In genomic region chr15:69847625-69848024, GRCh38 we compare ENCODE assay signal across 29 cellular contexts.
"Had no signal": no experiment of that assay in that cellular context is flagged by ENCODE, and none has a peak within 500 bp of the region (broad histone marks: within the 10 kb centered on the region; RNA-seq: fewer than 3 reads in every experiment).

No MANE protein-coding gene starts in this region.

- H3K9me3 ChIP-seq: ascending aorta had no signal

- H3K36me3 ChIP-seq: ascending aorta, WERI-Rb-1 had no signal

- H3K27ac ChIP-seq: ascending aorta, WERI-Rb-1 had no signal

- FAIRE-seq: bronchial epithelial cell, TTC549 had no signal

- DNase-seq: activated CD4-positive, alpha-beta memory T cell treated with anti-CD3 and anti-CD28 coated beads, Interleukin-2, amount 10 ng/mL, durations not matched to agents 7 days and 5 days; activated CD4-positive, alpha-beta T cell treated with anti-CD3 and anti-CD28 coated beads for 1 hour; activated CD4-positive, alpha-beta T cell treated with anti-CD3 and anti-CD28 coated beads for 36 hours; activated CD4-positive, alpha-beta T cell treated with anti-CD3 and anti-CD28 coated beads for 48 hours; activated CD4-positive, alpha-beta T cell treated with anti-CD3 and anti-CD28 coated beads, Interleukin-2, amount 10 ng/mL, durations not matched to agents 7 days and 5 days; activated CD4-positive, alpha-beta T cell treated with anti-CD3 and anti-CD28 coated beads, Interleukin-2, amount 50 U/mL, for 48 hours; activated CD4-positive, CD25-positive, alpha-beta regulatory T cell; activated CD8-positive, alpha-beta memory T cell treated with anti-CD3 and anti-CD28 coated beads for 24 hours; activated CD8-positive, alpha-beta memory T cell treated with anti-CD3 and anti-CD28 coated beads, Interleukin-2, amount 10 ng/mL, durations not matched to agents 7 days and 5 days; activated CD8-positive, alpha-beta memory T cell treated with anti-CD3 and anti-CD28 coated beads, Interleukin-2, amount 50 U/mL, for 48 hours; activated CD8-positive, alpha-beta T cell treated with anti-CD3 and anti-CD28 coated beads, Interleukin-2, amount 10 ng/mL, durations not matched to agents 7 days and 5 days; activated effector memory CD4-positive, alpha-beta T cell treated with Interleukin-2 at 50 U/mL for 16 hours; activated gamma-delta T cell; activated naive CD4-positive, alpha-beta T cell treated with anti-CD3 and anti-CD28 coated beads, Interleukin-2, amount 10 ng/mL, durations not matched to agents 7 days and 5 days; activated naive CD4-positive, alpha-beta T cell treated with Interleukin-2 at 50 U/mL for 16 hours; activated naive CD8-positive, alpha-beta T cell treated with anti-CD3 and anti-CD28 coated beads, Interleukin-2, amount 10 ng/mL, durations not matched to agents 7 days and 5 days; activated naive CD8-positive, alpha-beta T cell treated with anti-CD3 and anti-CD28 coated beads, Interleukin-2, amount 50 U/mL, for 24 hours; activated T-cell treated with anti-CD3 and anti-CD28 coated beads, Interleukin-2, amount 50 U/mL, for 24 hours; activated T-cell treated with anti-CD3 and anti-CD28 coated beads, Interleukin-2, amount 50 U/mL, for 48 hours; central memory CD4-positive, alpha-beta T cell; T-helper 1 cell; T-helper 2 cell; T-helper 9 cell; WERI-Rb-1 had no signal

- H3K27me3 ChIP-seq: ascending aorta had no signal

- H3K4me3 ChIP-seq: ascending aorta had no signal

- ATAC-seq: activated CD4-positive, alpha-beta T cell treated with anti-CD3 and anti-CD28 coated beads for 36 hours; activated CD4-positive, CD25-positive, alpha-beta regulatory T cell treated with anti-CD3 and anti-CD28 coated beads, Interleukin-2, amount 50 U/mL, for 24 hours; activated CD8-positive, alpha-beta memory T cell treated with anti-CD3 and anti-CD28 coated beads, Interleukin-2, amount 10 ng/mL, durations not matched to agents 7 days and 5 days; activated CD8-positive, alpha-beta T cell treated with anti-CD3 and anti-CD28 coated beads, Interleukin-2, amount 10 ng/mL, durations not matched to agents 7 days and 5 days; activated naive CD8-positive, alpha-beta T cell treated with anti-CD3 and anti-CD28 coated beads, Interleukin-2, amount 50 U/mL, for 24 hours; WTC11 had no signal

- H3K4me1 ChIP-seq: ascending aorta had no signal
